ENCODE assay signal across 8 cellular contexts in the genomic region with DNA sequence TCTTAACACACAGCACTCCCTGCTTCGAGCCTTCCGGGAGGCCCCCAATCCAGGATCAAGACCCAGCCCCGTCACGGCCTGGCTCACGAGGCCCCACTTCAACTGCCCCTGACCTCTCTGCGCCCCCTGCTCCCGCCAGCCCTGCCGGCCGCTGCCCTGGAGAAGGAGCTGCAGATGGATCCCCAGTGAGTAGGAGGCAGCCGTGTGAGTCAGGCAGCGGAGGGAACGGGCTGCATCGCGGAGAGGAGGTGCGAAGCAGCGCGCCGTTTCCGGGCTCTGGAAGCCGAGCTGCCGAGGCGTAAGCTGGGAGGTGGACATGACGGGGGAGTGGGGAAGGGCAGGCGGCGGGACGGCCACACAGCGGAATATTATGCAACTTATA.
DNase-seq lines count a peak whose midpoint lies in the region; ATAC-seq lines count a peak whose summit lies in the region.
"Had no signal": no experiment of that assay in that cellular context is flagged by ENCODE, and none has a peak within 500 bp of the region (broad histone marks: within the 10 kb centered on the region; RNA-seq: fewer than 3 reads in every experiment).

No MANE protein-coding gene starts in this region.

- CTCF ChIA-PET in activated naive CD4-positive, alpha-beta T cell treated with anti-CD3 and anti-CD28 coated beads, Interleukin-2, amount 10 ng/mL, durations not matched to agents 7 days and 5 days (lab: Charles Lee): no interaction called here

- H3K9me3 Mint-ChIP-seq in activated naive CD8-positive, alpha-beta T cell treated with anti-CD3 and anti-CD28 coated beads for 36 hours: no peaks in the 10 kb centered on the region
- H3K9me3 Mint-ChIP-seq in activated naive CD4-positive, alpha-beta T cell treated with anti-CD3 and anti-CD28 coated beads, Interleukin-2, amount 10 ng/mL, durations not matched to agents 7 days and 5 days: no peaks in the 10 kb centered on the region
- H3K9me3 Mint-ChIP-seq: memory B cell had no signal

- H3K4me1 Mint-ChIP-seq in activated naive CD8-positive, alpha-beta T cell treated with anti-CD3 and anti-CD28 coated beads for 36 hours: peaks cover 4% of the 10 kb centered on the region
- peaks cover 2% of the 10 kb centered on the region for H3K4me1 Mint-ChIP-seq in activated naive CD4-positive, alpha-beta T cell treated with anti-CD3 and anti-CD28 coated beads, Interleukin-2, amount 10 ng/mL, durations not matched to agents 7 days and 5 days

- DNase-seq in HT-29 (ENCODE audit: low spot score): peak; percentile 33
- DNase-seq in activated naive CD8-positive, alpha-beta T cell treated with anti-CD3 and anti-CD28 coated beads for 36 hours: peak; percentile 32
- DNase-seq in iPS-NIHi11 (ENCODE audit: low spot score): peak; percentile 60
- DNase-seq in stimulated activated CD4-positive, alpha-beta T cell treated with anti-CD3 and anti-CD28 coated beads, Interleukin-4, amount 100 ng/mL, for 48 hours (ENCODE audit: low read depth in 2 of 2): peak; percentile 17 to 19
- DNase-seq in activated naive CD4-positive, alpha-beta T cell treated with anti-CD3 and anti-CD28 coated beads, Interleukin-2, amount 10 ng/mL, durations not matched to agents 7 days and 5 days: no peak

- H3K4me3 Mint-ChIP-seq in activated naive CD8-positive, alpha-beta T cell treated with anti-CD3 and anti-CD28 coated beads for 36 hours: no peak overlapping the region
- no peak overlapping the region for H3K4me3 Mint-ChIP-seq in activated naive CD4-positive, alpha-beta T cell treated with anti-CD3 and anti-CD28 coated beads, Interleukin-2, amount 10 ng/mL, durations not matched to agents 7 days and 5 days
- H3K4me3 Mint-ChIP-seq: memory B cell had no signal

- H3K27ac Mint-ChIP-seq in activated naive CD8-positive, alpha-beta T cell treated with anti-CD3 and anti-CD28 coated beads for 36 hours: no peak overlapping the region
- no peak overlapping the region for H3K27ac Mint-ChIP-seq in activated naive CD4-positive, alpha-beta T cell treated with anti-CD3 and anti-CD28 coated beads, Interleukin-2, amount 10 ng/mL, durations not matched to agents 7 days and 5 days
- H3K27ac Mint-ChIP-seq: memory B cell had no signal

- no peak for ATAC-seq in HG02678 (IDR thresholded peaks at IDR 0.05; ENCODE audit: unreplicated experiment)
- no peak for ATAC-seq in GM18498 (IDR thresholded peaks at IDR 0.05; ENCODE audit: unreplicated experiment)

- H3K36me3 Mint-ChIP-seq in activated naive CD8-positive, alpha-beta T cell treated with anti-CD3 and anti-CD28 coated beads for 36 hours: no peaks in the 10 kb centered on the region
- no peaks in the 10 kb centered on the region for H3K36me3 Mint-ChIP-seq in activated naive CD4-positive, alpha-beta T cell treated with anti-CD3 and anti-CD28 coated beads, Interleukin-2, amount 10 ng/mL, durations not matched to agents 7 days and 5 days
- H3K36me3 Mint-ChIP-seq: memory B cell had no signal

- H3K27me3 Mint-ChIP-seq in activated naive CD8-positive, alpha-beta T cell treated with anti-CD3 and anti-CD28 coated beads for 36 hours: peaks cover 72% of the 10 kb centered on the region
- H3K27me3 Mint-ChIP-seq in activated naive CD4-positive, alpha-beta T cell treated with anti-CD3 and anti-CD28 coated beads, Interleukin-2, amount 10 ng/mL, durations not matched to agents 7 days and 5 days: peaks cover 75% of the 10 kb centered on the region
